In the genomic region with DNA sequence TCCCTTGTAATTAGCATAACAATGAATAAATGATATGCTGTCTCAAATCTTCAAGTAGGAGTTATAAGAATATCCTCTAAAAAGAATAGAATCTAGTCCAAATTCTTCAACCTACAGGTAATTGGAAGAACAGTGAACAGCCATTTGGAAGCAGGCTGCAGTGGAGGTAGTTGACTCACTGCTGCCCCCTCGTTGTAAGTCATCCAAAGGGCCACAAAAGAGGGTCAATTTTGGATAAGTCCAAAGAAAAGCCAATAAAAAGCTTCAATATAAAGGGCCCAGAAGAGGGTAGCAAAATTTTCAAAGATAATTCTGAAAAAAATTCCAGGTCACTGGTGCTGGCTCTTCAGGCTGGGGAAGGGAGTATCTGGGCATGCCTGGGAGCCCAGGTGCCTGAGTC, we compare ENCODE assay signal across 11 cellular contexts.
DNase-seq lines count a peak whose midpoint lies in the region; TF ChIP-seq lines count a peak whose summit lies in the region.
"Had no signal": no experiment of that assay in that cellular context is flagged by ENCODE, and none has a peak within 500 bp of the region (broad histone marks: within the 10 kb centered on the region; RNA-seq: fewer than 3 reads in every experiment).

No MANE protein-coding gene starts in this region.

- no peak overlapping the region for H3K4me3 Mint-ChIP-seq in activated CD4-positive, alpha-beta T cell treated with anti-CD3 and anti-CD28 coated beads, Interleukin-2, amount 10 ng/mL, durations not matched to agents 7 days and 5 days

- H3K9me3 Mint-ChIP-seq in activated CD4-positive, alpha-beta T cell treated with anti-CD3 and anti-CD28 coated beads, Interleukin-2, amount 10 ng/mL, durations not matched to agents 7 days and 5 days, result no peaks in the 10 kb centered on the region

- POLR2A ChIA-PET in activated CD4-positive, alpha-beta T cell treated with anti-CD3 and anti-CD28 coated beads, Interleukin-2, amount 10 ng/mL, durations not matched to agents 7 days and 5 days (lab: Charles Lee), result interaction anchor here (0.6 kb wide), 1 partner anchor 403 kb away, joined by 4 read pairs; no protein-coding TSS in a partner anchor

- H3K4me3 ChIP-seq in GM12875 (ENCODE audit: low read depth, low read length), result no peak overlapping the region
- H3K4me3 ChIP-seq in effector memory CD4-positive, alpha-beta T cell (ENCODE audit: insufficient read depth, low read depth, low read length, poor library complexity, severe bottlenecking), result no peak overlapping the region
- H3K4me3 ChIP-seq: spleen, suprapubic skin had no signal

- DNase-seq in A172 (ENCODE audit: low spot score), result peak; percentile 53
- DNase-seq in RPMI7951 (ENCODE audit: low read depth), result peak; percentile 56
- peak; percentile 13 for DNase-seq in germinal center (ENCODE audit: low spot score)
- no peak for DNase-seq in effector memory CD4-positive, alpha-beta T cell
- DNase-seq in central memory CD4-positive, alpha-beta T cell, result no peak
- no peak for DNase-seq in activated CD4-positive, alpha-beta T cell treated with anti-CD3 and anti-CD28 coated beads, Interleukin-2, amount 10 ng/mL, durations not matched to agents 7 days and 5 days
- DNase-seq in activated naive CD4-positive, alpha-beta T cell (lab: John Stamatoyannopoulos, UW), result no peak
- DNase-seq: NCI-H510A, spleen had no signal

- CTCF ChIA-PET in activated CD4-positive, alpha-beta T cell treated with anti-CD3 and anti-CD28 coated beads, Interleukin-2, amount 10 ng/mL, durations not matched to agents 7 days and 5 days (lab: Charles Lee), result no interaction called here

- H3K36me3 ChIP-seq in effector memory CD4-positive, alpha-beta T cell (ENCODE audit: control insufficient read depth, insufficient read depth, low read length), result no peaks in the 10 kb centered on the region
- H3K36me3 ChIP-seq: spleen, suprapubic skin had no signal

- no peak overlapping the region for H3K27ac ChIP-seq in effector memory CD4-positive, alpha-beta T cell (ENCODE audit: insufficient read depth, low read length, poor library complexity, severe bottlenecking)
- H3K27ac ChIP-seq: spleen, suprapubic skin had no signal

- TF ChIP-seq CTCF in GM12875 (IDR thresholded peaks at IDR 0.05; ENCODE audit: borderline replicate concordance, insufficient read depth, low read depth, low read length), result peak; percentile 54

- no peaks in the 10 kb centered on the region for H3K4me1 ChIP-seq in effector memory CD4-positive, alpha-beta T cell (ENCODE audit: control insufficient read depth, insufficient read depth, low read length, poor library complexity, severe bottlenecking)

- H3K9me3 ChIP-seq in effector memory CD4-positive, alpha-beta T cell (ENCODE audit: control insufficient read depth, low read length), result no peaks in the 10 kb centered on the region
- H3K9me3 ChIP-seq: spleen, suprapubic skin had no signal

- H3K27ac Mint-ChIP-seq in activated CD4-positive, alpha-beta T cell treated with anti-CD3 and anti-CD28 coated beads, Interleukin-2, amount 10 ng/mL, durations not matched to agents 7 days and 5 days, result no peak overlapping the region

- H3K27me3 ChIP-seq in effector memory CD4-positive, alpha-beta T cell (replicated peaks; ENCODE audit: control insufficient read depth, insufficient read depth, low read length, poor library complexity, severe bottlenecking), result no peaks in the 10 kb centered on the region
- H3K27me3 ChIP-seq: spleen, suprapubic skin had no signal

- H3K4me1 Mint-ChIP-seq in activated CD4-positive, alpha-beta T cell treated with anti-CD3 and anti-CD28 coated beads, Interleukin-2, amount 10 ng/mL, durations not matched to agents 7 days and 5 days, result no peaks in the 10 kb centered on the region

- no peaks in the 10 kb centered on the region for H3K36me3 Mint-ChIP-seq in activated CD4-positive, alpha-beta T cell treated with anti-CD3 and anti-CD28 coated beads, Interleukin-2, amount 10 ng/mL, durations not matched to agents 7 days and 5 days (ENCODE audit: low read depth)

- peaks cover 8% of the 10 kb centered on the region for H3K27me3 Mint-ChIP-seq in activated CD4-positive, alpha-beta T cell treated with anti-CD3 and anti-CD28 coated beads, Interleukin-2, amount 10 ng/mL, durations not matched to agents 7 days and 5 days

Comparison
In these comparisons a context has a peak if more than half of its experiments do, and no peak if none do; other contexts are left out.
1. DNase-seq: peak in A172 (single experiment), RPMI7951 (single experiment) and germinal center (single experiment); none in effector memory CD4-positive, alpha-beta T cell (0 of 3), central memory CD4-positive, alpha-beta T cell (single experiment), activated CD4-positive, alpha-beta T cell treated with anti-CD3 and anti-CD28 coated beads, Interleukin-2, amount 10 ng/mL, durations not matched to agents 7 days and 5 days (single experiment) and activated naive CD4-positive, alpha-beta T cell (0 of 4).